8 cellular contexts compared by ENCODE assay signal in the genomic region with DNA sequence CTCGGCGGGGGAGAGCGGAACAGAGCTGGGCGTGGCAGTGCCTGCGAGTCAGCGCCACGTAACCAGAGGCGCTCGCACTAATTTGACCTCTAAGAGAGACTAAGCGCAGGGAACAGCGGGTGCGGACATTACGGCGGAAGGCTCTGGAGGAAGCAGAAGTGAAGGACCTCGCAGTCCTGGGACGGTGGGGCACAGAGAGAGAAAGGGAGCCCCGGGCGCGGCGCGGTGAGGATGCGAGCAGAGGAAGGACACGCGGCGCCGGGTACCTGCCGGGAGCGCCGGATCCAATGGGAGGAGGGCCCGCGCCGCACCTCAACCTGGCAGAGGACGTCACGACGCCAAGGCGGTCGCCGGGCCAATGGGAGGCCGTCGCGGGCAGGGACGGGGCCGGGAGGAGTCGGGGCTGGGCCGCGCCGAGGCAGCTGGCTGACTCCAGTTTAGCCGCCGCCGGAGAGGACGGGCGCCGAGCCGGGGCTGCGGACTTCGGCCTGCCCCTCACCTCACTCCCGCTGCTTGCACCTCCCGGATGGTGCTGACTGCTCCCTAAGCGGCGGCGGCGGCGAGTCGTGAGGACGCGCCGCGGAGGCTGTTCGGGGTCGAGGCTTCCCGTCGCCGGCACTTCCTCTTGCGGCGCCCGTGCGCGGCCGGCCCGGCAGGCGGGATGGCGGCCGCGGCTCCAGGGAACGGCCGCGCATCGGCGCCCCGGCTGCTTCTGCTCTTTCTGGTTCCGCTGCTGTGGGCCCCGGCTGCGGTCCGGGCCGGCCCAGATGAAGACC. TPM values are rescaled to one million over a fixed set of nuclear protein-coding genes. Genes with fewer than 3 reads are reported as not detected.
DNase-seq lines count a peak whose midpoint lies in the region; ATAC-seq and TF ChIP-seq lines count a peak whose summit lies in the region.

A gene with protein sequence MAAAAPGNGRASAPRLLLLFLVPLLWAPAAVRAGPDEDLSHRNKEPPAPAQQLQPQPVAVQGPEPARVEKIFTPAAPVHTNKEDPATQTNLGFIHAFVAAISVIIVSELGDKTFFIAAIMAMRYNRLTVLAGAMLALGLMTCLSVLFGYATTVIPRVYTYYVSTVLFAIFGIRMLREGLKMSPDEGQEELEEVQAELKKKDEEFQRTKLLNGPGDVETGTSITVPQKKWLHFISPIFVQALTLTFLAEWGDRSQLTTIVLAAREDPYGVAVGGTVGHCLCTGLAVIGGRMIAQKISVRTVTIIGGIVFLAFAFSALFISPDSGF (plus strand): TSS at position 429 of the 776 bp plus-strand sequence. CDS start 233 bp downstream, at position 662.

- H3K4me3 Mint-ChIP-seq in T-helper 17 cell: peak within 1 kb of the TSS; percentile 100

- H3K27me3 ChIP-seq in left ventricle myocardium inferior (ENCODE audit: low read depth) (no peaks in the 10 kb centered on the region), psoas muscle (ENCODE audit: insufficient read depth in 3 of 3, low read length in 2 of 3) (no peaks in the 10 kb centered on the region)

- intact Hi-C loops in left ventricle myocardium inferior (cut with micrococcal nuclease) (no loop called here), psoas muscle (cut with DNase I) (loop anchor here (2.0 to 5.0 kb wide), 3 partner anchors 38 to 152 kb away; partner anchors contain the start of genes CLOCK (in 1 of the 2) and SRD5A3 (in 1 of the 2))

- peak within 1 kb of the TSS; percentile 97 for H3K27ac Mint-ChIP-seq in T-helper 17 cell

- H3K4me3 ChIP-seq in left ventricle myocardium inferior: peak within 1 kb of the TSS; percentile 89
- H3K4me3 ChIP-seq in psoas muscle: peak within 1 kb of the TSS; percentile 92
- peak within 1 kb of the TSS; percentile 92 for H3K4me3 ChIP-seq in urinary bladder (ENCODE audit: low read depth, low read length)

- 0% methylated on average over 50 to 95 of the region's 95 CpGs for WGBS in psoas muscle, 3 donors
- under 1% methylated on average over 95 of the region's 95 CpGs for WGBS in urinary bladder

- ATAC-seq in GM18499 (IDR thresholded peaks at IDR 0.05; ENCODE audit: insufficient read depth, unreplicated experiment) (peak; percentile 72), HG02938 (IDR thresholded peaks at IDR 0.05; ENCODE audit: unreplicated experiment) (peak; percentile 88), T-helper 17 cell (peak; percentile 95), psoas muscle (peak; percentile 97 to 99 (median 98))

- H3K4me1 ChIP-seq in left ventricle myocardium inferior: peaks cover 53% of the 10 kb centered on the region
- H3K4me1 ChIP-seq in psoas muscle: peaks cover 30% of the 10 kb centered on the region
- no peaks in the 10 kb centered on the region for H3K4me1 ChIP-seq in urinary bladder (ENCODE audit: insufficient read depth)

- no peaks in the 10 kb centered on the region for H3K27me3 Mint-ChIP-seq in T-helper 17 cell

- peaks cover 1% of the 10 kb centered on the region for H3K36me3 ChIP-seq in left ventricle myocardium inferior
- peaks cover 0 to 2% of the 10 kb centered on the region in 2 donors for H3K36me3 ChIP-seq in psoas muscle (ENCODE audit: insufficient read depth in 1 of 2, low read depth in 1 of 2)
- no peaks in the 10 kb centered on the region for H3K36me3 ChIP-seq in urinary bladder (ENCODE audit: insufficient read depth)

- H3K27ac ChIP-seq in left ventricle myocardium inferior (replicated peaks): peak within 1 kb of the TSS; percentile 98
- peak within 1 kb of the TSS; percentile 95 for H3K27ac ChIP-seq in psoas muscle
- peak within 1 kb of the TSS; percentile 99 for H3K27ac ChIP-seq in urinary bladder (ENCODE audit: low read depth)

- H3K36me3 Mint-ChIP-seq in T-helper 17 cell (ENCODE audit: low read depth): peaks cover 6% of the 10 kb centered on the region

- DNase-seq in NCI-H1694 treated with DMSO at 0.1 percent for 48 hours (lab: John Stamatoyannopoulos, UW) (peak; percentile 79), T-helper 17 cell (peak; percentile 80 to 86 (median 84)), amygdala (lab: John Stamatoyannopoulos, UW) (peak; percentile 30 to 92 (median 84)), left ventricle myocardium inferior (peak; percentile 92), psoas muscle (peak; percentile 91 to 94)

- peaks cover 37% of the 10 kb centered on the region for H3K4me1 Mint-ChIP-seq in T-helper 17 cell

- TF ChIP-seq CTCF in left ventricle myocardium inferior (IDR thresholded peaks at IDR 0.05; ENCODE audit: borderline replicate concordance) (no peak), psoas muscle (IDR thresholded peaks at IDR 0.05) (no peak)

- H3K9me3 ChIP-seq in T-helper 17 cell (ENCODE audit: control insufficient read depth, low read length, poor library complexity, severe bottlenecking) (no peaks in the 10 kb centered on the region), left ventricle myocardium inferior (replicated peaks) (no peaks in the 10 kb centered on the region), psoas muscle (no peaks in the 10 kb centered on the region)

RNA-seq across cellular contexts. Expression of the gene that starts here (rescaled TPM):
- total RNA-seq in T-helper 17 cell: 10 to 100 TPM; 49.7 to 58.8 TPM
- 41.6 TPM for total RNA-seq in left ventricle myocardium inferior
- 10 to 100 TPM; 16.0 to 42.4 (median 27.5) TPM for total RNA-seq in psoas muscle
- 10 to 100 TPM; 16.5 to 61.0 (median 39.3) TPM for polyA plus RNA-seq in psoas muscle
- total RNA-seq in urinary bladder: 172 TPM
- polyA plus RNA-seq in urinary bladder: 64.9 TPM

Comparison
In these comparisons a context has a peak if more than half of its experiments do, and no peak if none do; other contexts are left out.
1. Peak in every context shown above with its lines: DNase-seq, ATAC-seq, H3K4me3 ChIP-seq and H3K27ac ChIP-seq.